ENCODE assay signal across 16 cellular contexts in the genomic region with DNA sequence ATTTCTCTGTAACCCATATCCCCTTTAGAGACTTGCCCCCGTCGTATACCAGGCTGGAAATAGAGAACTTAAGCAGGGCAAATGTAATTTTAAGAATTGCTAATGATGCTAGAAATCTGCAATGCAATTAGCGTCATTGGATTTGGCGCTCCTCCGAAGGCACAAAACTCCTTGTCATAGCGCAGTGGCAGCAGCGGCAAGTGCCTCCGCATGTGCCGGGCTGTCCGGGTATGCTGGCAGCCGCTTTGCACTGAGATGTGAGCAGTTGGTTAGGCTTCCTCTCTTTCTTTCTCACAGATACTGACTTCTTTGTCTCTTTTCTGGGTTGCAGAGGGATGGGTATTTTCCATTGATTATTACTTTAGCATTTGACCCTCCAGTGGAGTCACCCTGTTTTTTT.
DNase-seq lines count a peak whose midpoint lies in the region; FAIRE-seq and TF ChIP-seq lines count a peak whose summit lies in the region.
"Had no signal": no experiment of that assay in that cellular context is flagged by ENCODE, and none has a peak within 500 bp of the region (broad histone marks: within the 10 kb centered on the region; RNA-seq: fewer than 3 reads in every experiment).

No MANE protein-coding gene starts in this region.

- no peak overlapping the region for H2AFZ ChIP-seq in smooth muscle cell (ENCODE audit: low read depth)

- H3K9me3 ChIP-seq in smooth muscle cell (replicated peaks; ENCODE audit: low read depth) = no peaks in the 10 kb centered on the region
- H3K9me3 ChIP-seq: BE2C had no signal

- no peak for TF ChIP-seq CTCF in smooth muscle cell (IDR thresholded peaks at IDR 0.05; ENCODE audit: borderline replicate concordance, insufficient read depth, poor library complexity, severe bottlenecking)

- H3K4me3 Mint-ChIP-seq in activated T-helper 1 cell treated with anti-CD3 and anti-CD28 coated beads, Interleukin-12 subunit alpha, Interleukin-12 subunit beta, Interleukin-2, Interleukin-4 antibody, amounts not matched to agents 30 ng/mL and 10 ng/mL and 1 ng/mL, durations not matched to agents 14 hours and 24 hours and 36 hours = no peak overlapping the region
- H3K4me3 Mint-ChIP-seq: CD4-positive, alpha-beta T cell; H9; IgD-negative memory B cell had no signal

- no peaks in the 10 kb centered on the region for H3F3A ChIP-seq in smooth muscle cell (ENCODE audit: low read depth)

- H3K4me2 ChIP-seq in smooth muscle cell = no peak overlapping the region

- no peak overlapping the region for H3K27ac ChIP-seq in smooth muscle cell (ENCODE audit: low read depth)
- H3K27ac ChIP-seq: HL-60 had no signal

- H3K36me3 ChIP-seq in smooth muscle cell (ENCODE audit: low read depth) = no peaks in the 10 kb centered on the region
- H3K36me3 ChIP-seq: BE2C had no signal

- H3K79me2 ChIP-seq in smooth muscle cell (ENCODE audit: low read depth) = no peaks in the 10 kb centered on the region

- intact Hi-C loops in activated T-helper 1 cell treated with anti-CD3 and anti-CD28 coated beads, Interleukin-12 subunit alpha, Interleukin-12 subunit beta, Interleukin-2, Interleukin-4 antibody, amounts not matched to agents 30 ng/mL and 10 ng/mL and 1 ng/mL, durations not matched to agents 14 hours and 24 hours and 36 hours (cut with micrococcal nuclease) = no loop called here

- H3K27me3 Mint-ChIP-seq in activated T-helper 1 cell treated with anti-CD3 and anti-CD28 coated beads, Interleukin-12 subunit alpha, Interleukin-12 subunit beta, Interleukin-2, Interleukin-4 antibody, amounts not matched to agents 30 ng/mL and 10 ng/mL and 1 ng/mL, durations not matched to agents 14 hours and 24 hours and 36 hours (ENCODE audit: insufficient read depth) = peaks cover 39% of the 10 kb centered on the region

- no peaks in the 10 kb centered on the region for H3K4me1 Mint-ChIP-seq in activated T-helper 1 cell treated with anti-CD3 and anti-CD28 coated beads, Interleukin-12 subunit alpha, Interleukin-12 subunit beta, Interleukin-2, Interleukin-4 antibody, amounts not matched to agents 30 ng/mL and 10 ng/mL and 1 ng/mL, durations not matched to agents 14 hours and 24 hours and 36 hours (ENCODE audit: low read depth)

- no peaks in the 10 kb centered on the region for H3K36me3 Mint-ChIP-seq in activated T-helper 1 cell treated with anti-CD3 and anti-CD28 coated beads, Interleukin-12 subunit alpha, Interleukin-12 subunit beta, Interleukin-2, Interleukin-4 antibody, amounts not matched to agents 30 ng/mL and 10 ng/mL and 1 ng/mL, durations not matched to agents 14 hours and 24 hours and 36 hours (ENCODE audit: low read depth)
- H3K36me3 Mint-ChIP-seq: IgD-negative memory B cell had no signal

- FAIRE-seq in frontal cortex (lab: Jason Lieb, UNC) = no peak
- FAIRE-seq: HTR-8/SVneo had no signal

- peak in 53 of 58 donors; percentile 7 to 81 (median 48) for DNase-seq in anterior cingulate cortex (lab: John Stamatoyannopoulos, UW)
- peak; percentile 59 for DNase-seq in inferior parietal cortex (ENCODE audit: extremely low spot score)
- DNase-seq in pons (ENCODE audit: low spot score) = peak; percentile 68
- DNase-seq in activated T-helper 1 cell treated with anti-CD3 and anti-CD28 coated beads, Interleukin-12 subunit alpha, Interleukin-12 subunit beta, Interleukin-2, Interleukin-4 antibody, amounts not matched to agents 30 ng/mL and 10 ng/mL and 1 ng/mL, durations not matched to agents 14 hours and 24 hours and 36 hours (ENCODE audit: low spot score) = no peak
- DNase-seq in frontal cortex (ENCODE audit: low spot score in 2 of 2) = no peak
- DNase-seq in NCI-H226 = no peak
- DNase-seq in smooth muscle cell (lab: John Stamatoyannopoulos, UW; ENCODE audit: unreplicated experiment) = no peak
- DNase-seq: BE2C; CD4-positive, alpha-beta T cell; H9; NCI-H187; NCI-H446 treated with DMSO at 0.1 percent for 48 hours; NCI-H774 had no signal

- H3K4me3 ChIP-seq in smooth muscle cell = no peak overlapping the region

- no peaks in the 10 kb centered on the region for H3K27me3 ChIP-seq in smooth muscle cell (ENCODE audit: low read depth)
- H3K27me3 ChIP-seq: BE2C had no signal

- H3K9me3 Mint-ChIP-seq in activated T-helper 1 cell treated with anti-CD3 and anti-CD28 coated beads, Interleukin-12 subunit alpha, Interleukin-12 subunit beta, Interleukin-2, Interleukin-4 antibody, amounts not matched to agents 30 ng/mL and 10 ng/mL and 1 ng/mL, durations not matched to agents 14 hours and 24 hours and 36 hours = no peaks in the 10 kb centered on the region
- H3K9me3 Mint-ChIP-seq: CD4-positive, alpha-beta T cell; H9; IgD-negative memory B cell had no signal

- H3K27ac Mint-ChIP-seq in activated T-helper 1 cell treated with anti-CD3 and anti-CD28 coated beads, Interleukin-12 subunit alpha, Interleukin-12 subunit beta, Interleukin-2, Interleukin-4 antibody, amounts not matched to agents 30 ng/mL and 10 ng/mL and 1 ng/mL, durations not matched to agents 14 hours and 24 hours and 36 hours = no peak overlapping the region
- H3K27ac Mint-ChIP-seq: CD4-positive, alpha-beta T cell; H9; IgD-negative memory B cell had no signal

- H3K9ac ChIP-seq in smooth muscle cell (ENCODE audit: low read depth) = no peak overlapping the region

- peaks cover 6% of the 10 kb centered on the region for H3K4me1 ChIP-seq in smooth muscle cell (ENCODE audit: low read depth)
- H3K4me1 ChIP-seq: BE2C had no signal

- H4K20me1 ChIP-seq in smooth muscle cell (ENCODE audit: low read depth) = no peaks in the 10 kb centered on the region

- 94% methylated on average over 11 of the region's 11 CpGs for WGBS in smooth muscle cell (ENCODE audit: low lambda C conversion rate)

Comparison
In these comparisons a context has a peak if more than half of its experiments do, and no peak if none do; other contexts are left out.
1. DNase-seq: peak in anterior cingulate cortex (53 of 58), inferior parietal cortex (single experiment) and pons (single experiment); none in activated T-helper 1 cell treated with anti-CD3 and anti-CD28 coated beads, Interleukin-12 subunit alpha, Interleukin-12 subunit beta, Interleukin-2, Interleukin-4 antibody, amounts not matched to agents 30 ng/mL and 10 ng/mL and 1 ng/mL, durations not matched to agents 14 hours and 24 hours and 36 hours (single experiment), frontal cortex (0 of 2), NCI-H226 (single experiment) and smooth muscle cell (single experiment).